Comparison of ENCODE assay signal across 28 cellular contexts in genomic region chr17:76513306-76513692, GRCh38. TPM values are rescaled to one million over a fixed set of nuclear protein-coding genes. Genes with fewer than 3 reads are reported as not detected.
DNase-seq lines count a peak whose midpoint lies in the region; ATAC-seq lines count a peak whose summit lies in the region.
"Had no signal": no experiment of that assay in that cellular context is flagged by ENCODE, and none has a peak within 500 bp of the region (broad histone marks: within the 10 kb centered on the region; RNA-seq: fewer than 3 reads in every experiment).

No MANE protein-coding gene starts in this region.

- H3K27me3 ChIP-seq in CD4-positive, alpha-beta memory T cell (ENCODE audit: insufficient read depth, low read length): no peaks in the 10 kb centered on the region
- H3K27me3 ChIP-seq: ascending aorta, gastrocnemius medialis, testis had no signal

- intact Hi-C loops in CD4-positive, alpha-beta memory T cell (cut with micrococcal nuclease): no loop called here

- no peak overlapping the region for H3K4me3 Mint-ChIP-seq in activated CD4-positive, alpha-beta T cell treated with anti-CD3 and anti-CD28 coated beads, Interleukin-2, amount 10 ng/mL, durations not matched to agents 7 days and 5 days
- peak overlapping the region in 7 of 8 donors; percentile 5 to 70 (median 52) for H3K4me3 Mint-ChIP-seq in CD4-positive, alpha-beta memory T cell
- H3K4me3 Mint-ChIP-seq in naive thymus-derived CD8-positive, alpha-beta T cell: peak overlapping the region in 5 of 10 donors; percentile 15 to 70 (median 58)

- no peak overlapping the region for H3K4me3 ChIP-seq in CD4-positive, alpha-beta memory T cell (ENCODE audit: low read length in 2 of 2)
- H3K4me3 ChIP-seq: A549, ascending aorta, gastrocnemius medialis, GM23248, lung, testis had no signal

- H3K36me3 ChIP-seq in CD4-positive, alpha-beta memory T cell (ENCODE audit: insufficient read depth, low read length): no peaks in the 10 kb centered on the region
- H3K36me3 ChIP-seq: ascending aorta, gastrocnemius medialis had no signal

- no peak overlapping the region for H3K27ac ChIP-seq in CD4-positive, alpha-beta memory T cell (ENCODE audit: low read depth, low read length)
- H3K27ac ChIP-seq: A549, ascending aorta, parathyroid adenoma, testis, VCaP had no signal

- POLR2A ChIA-PET in activated CD4-positive, alpha-beta T cell treated with anti-CD3 and anti-CD28 coated beads, Interleukin-2, amount 10 ng/mL, durations not matched to agents 7 days and 5 days (lab: Charles Lee): no interaction called here
- POLR2A ChIA-PET in CD4-positive, alpha-beta memory T cell (lab: Charles Lee; ENCODE audit: partially characterized antibody): interaction anchor here (0.6 to 6.9 kb wide), 5 partner anchors 12 to 60 kb away, joined by 4 to 68 read pairs (median 13); partner anchors contain the start of genes RHBDF2 and UBE2O
- POLR2A ChIA-PET in naive thymus-derived CD8-positive, alpha-beta T cell (lab: Charles Lee): interaction anchor here (0.6 to 2.8 kb wide), 6 partner anchors 14 to 1303 kb away, joined by 3 to 17 read pairs (median 4); no protein-coding TSS in a partner anchor

- CTCF ChIA-PET in activated CD4-positive, alpha-beta T cell treated with anti-CD3 and anti-CD28 coated beads, Interleukin-2, amount 10 ng/mL, durations not matched to agents 7 days and 5 days (lab: Charles Lee): interaction anchor here (1.1 to 2.1 kb wide), 6 partner anchors 10 to 168 kb away, joined by 3 to 12 read pairs (median 6); no protein-coding TSS in a partner anchor
- CTCF ChIA-PET in CD4-positive, alpha-beta memory T cell (lab: Charles Lee; ENCODE audit: partially characterized antibody): interaction anchor here (2.6 to 3.5 kb wide), 3 partner anchors 9 to 111 kb away, joined by 8 to 19 read pairs (median 14); partner anchors contain the start of gene AANAT

- H3K4me1 Mint-ChIP-seq in activated CD4-positive, alpha-beta T cell treated with anti-CD3 and anti-CD28 coated beads, Interleukin-2, amount 10 ng/mL, durations not matched to agents 7 days and 5 days: peaks cover 68% of the 10 kb centered on the region
- H3K4me1 Mint-ChIP-seq in CD4-positive, alpha-beta memory T cell: peaks cover 28 to 67% (median 47%) of the 10 kb centered on the region in 4 donors
- H3K4me1 Mint-ChIP-seq in naive thymus-derived CD8-positive, alpha-beta T cell: peaks cover 19 to 61% (median 55%) of the 10 kb centered on the region in 4 donors

- ATAC-seq in activated naive CD4-positive, alpha-beta T cell treated with anti-CD3 and anti-CD28 coated beads, Interleukin-2, amount 50 U/mL, for 72 hours: no peak
- no peak for ATAC-seq in naive thymus-derived CD8-positive, alpha-beta T cell
- ATAC-seq: esophagus mucosa, gastrocnemius medialis, PC-3, sciatic nerve had no signal

- no peaks in the 10 kb centered on the region for H3K36me3 Mint-ChIP-seq in activated CD4-positive, alpha-beta T cell treated with anti-CD3 and anti-CD28 coated beads, Interleukin-2, amount 10 ng/mL, durations not matched to agents 7 days and 5 days (ENCODE audit: low read depth)
- H3K36me3 Mint-ChIP-seq in CD4-positive, alpha-beta memory T cell: no peaks in the 10 kb centered on the region
- no peaks in the 10 kb centered on the region for H3K36me3 Mint-ChIP-seq in activated naive CD4-positive, alpha-beta T cell treated with anti-CD3 and anti-CD28 coated beads, Interleukin-2, amount 50 U/mL, for 72 hours
- H3K36me3 Mint-ChIP-seq in naive thymus-derived CD8-positive, alpha-beta T cell: no peaks in the 10 kb centered on the region

- no peak for DNase-seq in activated CD4-positive, alpha-beta T cell treated with anti-CD3 and anti-CD28 coated beads, Interleukin-2, amount 10 ng/mL, durations not matched to agents 7 days and 5 days
- no peak for DNase-seq in activated CD4-positive, alpha-beta T cell treated with anti-CD3 and anti-CD28 coated beads for 1 hour
- DNase-seq in CD4-positive, alpha-beta memory T cell: peak in 1 of 5 donors; percentile 5
- DNase-seq in activated naive CD4-positive, alpha-beta T cell treated with anti-CD3 and anti-CD28 coated beads, Interleukin-2, amount 50 U/mL, for 72 hours (ENCODE audit: low spot score in 2 of 2): no peak
- no peak for DNase-seq in naive thymus-derived CD8-positive, alpha-beta T cell
- DNase-seq in AML-193 (lab: John Stamatoyannopoulos, UW) (no peak), NCI-H1048 (lab: John Stamatoyannopoulos, UW) (no peak), NOMO-1 treated with DMSO at 0.1 percent for 48 hours (lab: John Stamatoyannopoulos, UW; ENCODE audit: unreplicated experiment) (no peak)
- DNase-seq: activated CD8-positive, alpha-beta memory T cell treated with anti-CD3 and anti-CD28 coated beads for 24 hours; activated effector memory CD4-positive, alpha-beta T cell treated with Interleukin-2 at 50 U/mL for 16 hours; C1 segment of cervical spinal cord; gastrocnemius medialis; GM23248; KBM-7; kidney; NCI-H1694 treated with DMSO at 0.1 percent for 48 hours; NCI-H748 treated with DMSO at 0.1 percent for 48 hours; PC-3; testis had no signal

- no peaks in the 10 kb centered on the region for H3K9me3 Mint-ChIP-seq in activated CD4-positive, alpha-beta T cell treated with anti-CD3 and anti-CD28 coated beads, Interleukin-2, amount 10 ng/mL, durations not matched to agents 7 days and 5 days
- no peaks in the 10 kb centered on the region for H3K9me3 Mint-ChIP-seq in CD4-positive, alpha-beta memory T cell
- H3K9me3 Mint-ChIP-seq in activated naive CD4-positive, alpha-beta T cell treated with anti-CD3 and anti-CD28 coated beads, Interleukin-2, amount 50 U/mL, for 72 hours: no peaks in the 10 kb centered on the region
- no peaks in the 10 kb centered on the region for H3K9me3 Mint-ChIP-seq in naive thymus-derived CD8-positive, alpha-beta T cell

- H3K27ac Mint-ChIP-seq in activated CD4-positive, alpha-beta T cell treated with anti-CD3 and anti-CD28 coated beads, Interleukin-2, amount 10 ng/mL, durations not matched to agents 7 days and 5 days: peak overlapping the region; percentile 96
- peak overlapping the region; percentile 87 to 98 (median 94) for H3K27ac Mint-ChIP-seq in CD4-positive, alpha-beta memory T cell
- peak overlapping the region; percentile 73 to 95 for H3K27ac Mint-ChIP-seq in activated naive CD4-positive, alpha-beta T cell treated with anti-CD3 and anti-CD28 coated beads, Interleukin-2, amount 50 U/mL, for 72 hours
- peak overlapping the region; percentile 95 to 100 (median 99) for H3K27ac Mint-ChIP-seq in naive thymus-derived CD8-positive, alpha-beta T cell

- peaks cover 74% of the 10 kb centered on the region for H3K4me1 ChIP-seq in CD4-positive, alpha-beta memory T cell (ENCODE audit: insufficient read depth, low read length)
- H3K4me1 ChIP-seq: A549, parathyroid adenoma had no signal

- H3K9me3 ChIP-seq in CD4-positive, alpha-beta memory T cell (ENCODE audit: control insufficient read depth in 1 of 2, low read length in 2 of 2): no peaks in the 10 kb centered on the region
- H3K9me3 ChIP-seq: A549, ascending aorta, gastrocnemius medialis, testis had no signal

- H3K27me3 Mint-ChIP-seq in activated CD4-positive, alpha-beta T cell treated with anti-CD3 and anti-CD28 coated beads, Interleukin-2, amount 10 ng/mL, durations not matched to agents 7 days and 5 days: peaks cover 5% of the 10 kb centered on the region
- H3K27me3 Mint-ChIP-seq in CD4-positive, alpha-beta memory T cell: no peaks in the 10 kb centered on the region
- H3K27me3 Mint-ChIP-seq in naive thymus-derived CD8-positive, alpha-beta T cell: no peaks in the 10 kb centered on the region

RNA-seq across cellular contexts. Expression of gene RHBDF2, which starts 12.1 kb away (rescaled TPM):
- 10 to 100 TPM; 37.1 to 41.6 TPM for total RNA-seq in activated CD4-positive, alpha-beta T cell treated with anti-CD3 and anti-CD28 coated beads, Interleukin-2, amount 10 ng/mL, durations not matched to agents 7 days and 5 days
- total RNA-seq in CD4-positive, alpha-beta memory T cell: 10 to 100 TPM; 50.0 to 62.2 TPM
- polyA plus RNA-seq in CD4-positive, alpha-beta memory T cell: 10 to 100 TPM in 1 of 2 donors, 1 to 10 TPM in 1; 5.4 to 15.2 TPM
- total RNA-seq in activated naive CD4-positive, alpha-beta T cell treated with anti-CD3 and anti-CD28 coated beads, Interleukin-2, amount 50 U/mL, for 72 hours: 10 to 100 TPM; 30.4 to 43.1 TPM
- 10 to 100 TPM; 59.4 to 62.4 TPM for total RNA-seq in naive thymus-derived CD8-positive, alpha-beta T cell
- polyA plus RNA-seq in naive thymus-derived CD8-positive, alpha-beta T cell: 10 to 100 TPM in 1 of 3 donors, 1 to 10 TPM in 2; 4.8 to 10.2 (median 6.2) TPM

RNA-seq across cellular contexts. Expression of gene CYGB, which starts 24.2 kb away (rescaled TPM):
- total RNA-seq in activated CD4-positive, alpha-beta T cell treated with anti-CD3 and anti-CD28 coated beads, Interleukin-2, amount 10 ng/mL, durations not matched to agents 7 days and 5 days: not detected
- not detected for total RNA-seq in CD4-positive, alpha-beta memory T cell
- polyA plus RNA-seq in CD4-positive, alpha-beta memory T cell: not detected
- not detected for total RNA-seq in activated naive CD4-positive, alpha-beta T cell treated with anti-CD3 and anti-CD28 coated beads, Interleukin-2, amount 50 U/mL, for 72 hours
- 1 to 10 TPM in 1 of 2 experiments, under 1 TPM in 1; 0.52 to 2.1 TPM for total RNA-seq in naive thymus-derived CD8-positive, alpha-beta T cell
- 1 to 10 TPM in 1 of 3 donors, under 1 TPM in 2; 0.40 to 1.0 (median 0.53) TPM for polyA plus RNA-seq in naive thymus-derived CD8-positive, alpha-beta T cell

RNA-seq across cellular contexts. Expression of gene PRCD, which starts 26.5 kb away (rescaled TPM):
- total RNA-seq in activated CD4-positive, alpha-beta T cell treated with anti-CD3 and anti-CD28 coated beads, Interleukin-2, amount 10 ng/mL, durations not matched to agents 7 days and 5 days: not detected
- total RNA-seq in CD4-positive, alpha-beta memory T cell: not detected
- not detected for polyA plus RNA-seq in CD4-positive, alpha-beta memory T cell
- not detected for total RNA-seq in activated naive CD4-positive, alpha-beta T cell treated with anti-CD3 and anti-CD28 coated beads, Interleukin-2, amount 50 U/mL, for 72 hours
- 1 to 10 TPM; 4.0 to 5.3 TPM for total RNA-seq in naive thymus-derived CD8-positive, alpha-beta T cell
- polyA plus RNA-seq in naive thymus-derived CD8-positive, alpha-beta T cell: 10 to 100 TPM in 1 of 3 donors, 1 to 10 TPM in 2; 5.0 to 11.4 (median 7.1) TPM
- total RNA-seq: myocyte; T-helper 1 cell treated with Interleukin-12 subunit alpha and Interleukin-12 subunit beta and Interleukin-4 antibody, amounts not matched to agents 30 ng/mL and 1 ng/mL, for 36 hours had no signal
- polyA plus RNA-seq: A549 had no signal

RNA-seq across cellular contexts. Expression of gene AANAT, which starts 45.9 kb away (rescaled TPM):
- not detected for total RNA-seq in activated CD4-positive, alpha-beta T cell treated with anti-CD3 and anti-CD28 coated beads, Interleukin-2, amount 10 ng/mL, durations not matched to agents 7 days and 5 days
- total RNA-seq in CD4-positive, alpha-beta memory T cell: not detected
- polyA plus RNA-seq in CD4-positive, alpha-beta memory T cell: not detected
- not detected for total RNA-seq in activated naive CD4-positive, alpha-beta T cell treated with anti-CD3 and anti-CD28 coated beads, Interleukin-2, amount 50 U/mL, for 72 hours
- not detected for total RNA-seq in naive thymus-derived CD8-positive, alpha-beta T cell
- not detected for polyA plus RNA-seq in naive thymus-derived CD8-positive, alpha-beta T cell
- total RNA-seq: ascending aorta; esophagus mucosa; gastrocnemius medialis; GM23248; kidney; myocyte; PC-3; sciatic nerve; T-helper 1 cell treated with Interleukin-12 subunit alpha and Interleukin-12 subunit beta and Interleukin-4 antibody, amounts not matched to agents 30 ng/mL and 1 ng/mL, for 36 hours had no signal
- polyA plus RNA-seq: GM23248 had no signal
